ENCODE assay signal across 17 cellular contexts in genomic region chr16:66617728-66618127, GRCh38. TPM values are rescaled to one million over a fixed set of nuclear protein-coding genes. Genes with fewer than 3 reads are reported as not detected.
A peak's percentile ranks its signal among the peaks of the same experiment; 100 is the strongest.
DNase-seq lines count a peak whose midpoint lies in the region; ATAC-seq and TF ChIP-seq lines count a peak whose summit lies in the region.
"Had no signal": no experiment of that assay in that cellular context is flagged by ENCODE, and none has a peak within 500 bp of the region (broad histone marks: within the 10 kb centered on the region; RNA-seq: fewer than 3 reads in every experiment).

No MANE protein-coding gene starts in this region.

- no peak for TF ChIP-seq POLR2A in breast epithelium (IDR thresholded peaks at IDR 0.05)

- H3K9me3 ChIP-seq in cardiac muscle cell (ENCODE audit: low read depth) (no peaks in the 10 kb centered on the region), breast epithelium (no peaks in the 10 kb centered on the region)
- H3K9me3 ChIP-seq: prostate gland had no signal

- peaks cover 29% of the 10 kb centered on the region for H3K36me3 Mint-ChIP-seq in mesothelial cell of epicardium

- no peaks in the 10 kb centered on the region for H3K27me3 Mint-ChIP-seq in mesothelial cell of epicardium (ENCODE audit: low read depth)
- H3K27me3 Mint-ChIP-seq: T-cell had no signal

- H3K27ac Mint-ChIP-seq in mesothelial cell of epicardium: peak overlapping the region; percentile 79
- H3K27ac Mint-ChIP-seq: T-cell had no signal

- peak overlapping the region; percentile 81 for H3K27ac ChIP-seq in cardiac muscle cell
- H3K27ac ChIP-seq in breast epithelium: peak overlapping the region; percentile 76 to 78

- ATAC-seq in GM19035 (IDR thresholded peaks at IDR 0.05; ENCODE audit: unreplicated experiment): no peak
- ATAC-seq in GM18502 (IDR thresholded peaks at IDR 0.05; ENCODE audit: poor library complexity, unreplicated experiment): no peak
- ATAC-seq: T-cell had no signal

- peaks cover 39% of the 10 kb centered on the region for H3K4me1 Mint-ChIP-seq in mesothelial cell of epicardium
- H3K4me1 Mint-ChIP-seq: T-cell had no signal

- TF ChIP-seq CTCF in cardiac muscle cell (IDR thresholded peaks at IDR 0.05; ENCODE audit: low read depth, low read length) (no peak), breast epithelium (IDR thresholded peaks at IDR 0.05) (no peak), mesothelial cell of epicardium (IDR thresholded peaks at IDR 0.05; ENCODE audit: unreplicated experiment) (no peak)

- DNase-seq in cardiac muscle cell (ENCODE audit: low read depth in 1 of 2, low spot score in 1 of 2) (peak; percentile 4 to 38), cardiac septum (ENCODE audit: low spot score) (no peak), breast epithelium (ENCODE audit: low spot score in 2 of 2) (peak in 1 of 2 donors; percentile 79), mesothelial cell of epicardium (ENCODE audit: low spot score in 2 of 2, unreplicated experiment in 2 of 2) (no peak), ACHN (no peak), NCI-H1092 (lab: John Stamatoyannopoulos, UW) (no peak)
- DNase-seq: GDM1, glutamatergic neuron, kidney, NCI-H2029, NCI-H524, T-cell had no signal

- peaks cover 67% of the 10 kb centered on the region for H3K4me1 ChIP-seq in cardiac muscle cell (ENCODE audit: low read depth)
- H3K4me1 ChIP-seq in breast epithelium: peaks cover 0 to 4% of the 10 kb centered on the region in 2 donors

- intact Hi-C loops in cardiac septum (cut with DNase I): no loop called here
- intact Hi-C loops in breast epithelium (cut with DNase I; ENCODE audit: low total_unique reads): no loop called here

- H3K4me3 ChIP-seq in cardiac muscle cell (no peak overlapping the region), breast epithelium (no peak overlapping the region)
- H3K4me3 ChIP-seq: prostate gland had no signal

- H3K27me3 ChIP-seq in cardiac muscle cell (no peaks in the 10 kb centered on the region), breast epithelium (no peaks in the 10 kb centered on the region)

- peaks cover 13% of the 10 kb centered on the region for H3K36me3 ChIP-seq in cardiac muscle cell
- H3K36me3 ChIP-seq in breast epithelium: peaks cover 1% of the 10 kb centered on the region
- H3K36me3 ChIP-seq: prostate gland had no signal

- in situ Hi-C loops in ACHN (cut with HindIII; ENCODE audit: low pct_ligation_motif_present, low pct_unique_long_range_greater_than_20kb, low sequenced_read_pairs): no loop called here

- no peaks in the 10 kb centered on the region for H3K9me3 Mint-ChIP-seq in mesothelial cell of epicardium
- H3K9me3 Mint-ChIP-seq: activated naive CD4-positive, alpha-beta T cell treated with anti-CD3 and anti-CD28 coated beads, Interleukin-2, amount 50 U/mL, for 72 hours; T-cell had no signal

- H3K4me3 Mint-ChIP-seq in mesothelial cell of epicardium: no peak overlapping the region
- H3K4me3 Mint-ChIP-seq: T-cell had no signal

RNA-seq across cellular contexts. Expression of gene CMTM3, which starts 13.2 kb away (rescaled TPM):
- total RNA-seq in cardiac muscle cell: 48.9 and 56.1 TPM in 2 replicates
- 70.7 and 92.2 TPM in 2 replicates for polyA plus RNA-seq in cardiac muscle cell
- total RNA-seq in cardiac septum: 10.4 TPM
- 10 to 100 TPM; 19.5 to 54.9 (median 25.2) TPM for total RNA-seq in breast epithelium
- 56.9 to 60.7 TPM (median 59.3 TPM) in 3 replicates for total RNA-seq in mesothelial cell of epicardium

RNA-seq across cellular contexts. Expression of gene CMTM2, which starts 38.5 kb away (rescaled TPM):
- total RNA-seq in cardiac muscle cell: not detected in 2 replicates
- polyA plus RNA-seq in cardiac muscle cell: 0.88 TPM in 1 of 2 replicates, not detected in the other
- 1.3 TPM for total RNA-seq in cardiac septum
- not detected for total RNA-seq in breast epithelium
- total RNA-seq in mesothelial cell of epicardium: 0.25 to 0.58 TPM (median 0.51 TPM) in 3 replicates
- total RNA-seq: cerebellum had no signal

RNA-seq across cellular contexts. Expression of gene CMTM1, which starts 51.5 kb away (rescaled TPM):
- total RNA-seq in cardiac muscle cell: 1.2 and 2.0 TPM in 2 replicates
- 2.6 and 5.5 TPM in 2 replicates for polyA plus RNA-seq in cardiac muscle cell
- 1.3 TPM for total RNA-seq in cardiac septum
- 1 to 10 TPM; 1.6 to 2.9 (median 1.9) TPM for total RNA-seq in breast epithelium
- total RNA-seq in mesothelial cell of epicardium: 10.0 to 10.3 TPM (median 10.2 TPM) in 3 replicates

Comparison
In these comparisons a context has a peak if more than half of its experiments do, and no peak if none do; other contexts are left out.
1. DNase-seq: peak in cardiac muscle cell (2 of 2); none in cardiac septum (single experiment), mesothelial cell of epicardium (0 of 2), ACHN (single experiment) and NCI-H1092 (single experiment).